Comparison of ENCODE assay signal across 1 cellular context in genomic region chr2:26942543-26943295, GRCh38.
TF ChIP-seq lines count a peak whose summit lies in the region.

No MANE protein-coding gene starts in this region.

TF ChIP-seq in HCT116, 20 proteins besides CTCF, POLR2A, EP300 and RAD21 (continued from another document):
- TF ChIP-seq, protein P1, sequence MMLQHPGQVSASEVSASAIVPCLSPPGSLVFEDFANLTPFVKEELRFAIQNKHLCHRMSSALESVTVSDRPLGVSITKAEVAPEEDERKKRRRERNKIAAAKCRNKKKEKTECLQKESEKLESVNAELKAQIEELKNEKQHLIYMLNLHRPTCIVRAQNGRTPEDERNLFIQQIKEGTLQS (IDR thresholded peaks at IDR 0.05): no peak
- TF ChIP-seq, protein P2, sequence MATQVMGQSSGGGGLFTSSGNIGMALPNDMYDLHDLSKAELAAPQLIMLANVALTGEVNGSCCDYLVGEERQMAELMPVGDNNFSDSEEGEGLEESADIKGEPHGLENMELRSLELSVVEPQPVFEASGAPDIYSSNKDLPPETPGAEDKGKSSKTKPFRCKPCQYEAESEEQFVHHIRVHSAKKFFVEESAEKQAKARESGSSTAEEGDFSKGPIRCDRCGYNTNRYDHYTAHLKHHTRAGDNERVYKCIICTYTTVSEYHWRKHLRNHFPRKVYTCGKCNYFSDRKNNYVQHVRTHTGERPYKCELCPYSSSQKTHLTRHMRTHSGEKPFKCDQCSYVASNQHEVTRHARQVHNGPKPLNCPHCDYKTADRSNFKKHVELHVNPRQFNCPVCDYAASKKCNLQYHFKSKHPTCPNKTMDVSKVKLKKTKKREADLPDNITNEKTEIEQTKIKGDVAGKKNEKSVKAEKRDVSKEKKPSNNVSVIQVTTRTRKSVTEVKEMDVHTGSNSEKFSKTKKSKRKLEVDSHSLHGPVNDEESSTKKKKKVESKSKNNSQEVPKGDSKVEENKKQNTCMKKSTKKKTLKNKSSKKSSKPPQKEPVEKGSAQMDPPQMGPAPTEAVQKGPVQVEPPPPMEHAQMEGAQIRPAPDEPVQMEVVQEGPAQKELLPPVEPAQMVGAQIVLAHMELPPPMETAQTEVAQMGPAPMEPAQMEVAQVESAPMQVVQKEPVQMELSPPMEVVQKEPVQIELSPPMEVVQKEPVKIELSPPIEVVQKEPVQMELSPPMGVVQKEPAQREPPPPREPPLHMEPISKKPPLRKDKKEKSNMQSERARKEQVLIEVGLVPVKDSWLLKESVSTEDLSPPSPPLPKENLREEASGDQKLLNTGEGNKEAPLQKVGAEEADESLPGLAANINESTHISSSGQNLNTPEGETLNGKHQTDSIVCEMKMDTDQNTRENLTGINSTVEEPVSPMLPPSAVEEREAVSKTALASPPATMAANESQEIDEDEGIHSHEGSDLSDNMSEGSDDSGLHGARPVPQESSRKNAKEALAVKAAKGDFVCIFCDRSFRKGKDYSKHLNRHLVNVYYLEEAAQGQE (IDR thresholded peaks at IDR 0.05; ENCODE audit: low read depth): no peak
- TF ChIP-seq POLR2AphosphoS5 (IDR thresholded peaks at IDR 0.05; ENCODE audit: low read depth, low read length): no peak
- TF ChIP-seq ELF1 (IDR thresholded peaks at IDR 0.05; ENCODE audit: borderline replicate concordance, low read depth): no peak
- TF ChIP-seq ZNF274 (IDR thresholded peaks at IDR 0.05; ENCODE audit: low read depth, low read length): no peak
